1 cellular context compared by ENCODE assay signal in the genomic region with DNA sequence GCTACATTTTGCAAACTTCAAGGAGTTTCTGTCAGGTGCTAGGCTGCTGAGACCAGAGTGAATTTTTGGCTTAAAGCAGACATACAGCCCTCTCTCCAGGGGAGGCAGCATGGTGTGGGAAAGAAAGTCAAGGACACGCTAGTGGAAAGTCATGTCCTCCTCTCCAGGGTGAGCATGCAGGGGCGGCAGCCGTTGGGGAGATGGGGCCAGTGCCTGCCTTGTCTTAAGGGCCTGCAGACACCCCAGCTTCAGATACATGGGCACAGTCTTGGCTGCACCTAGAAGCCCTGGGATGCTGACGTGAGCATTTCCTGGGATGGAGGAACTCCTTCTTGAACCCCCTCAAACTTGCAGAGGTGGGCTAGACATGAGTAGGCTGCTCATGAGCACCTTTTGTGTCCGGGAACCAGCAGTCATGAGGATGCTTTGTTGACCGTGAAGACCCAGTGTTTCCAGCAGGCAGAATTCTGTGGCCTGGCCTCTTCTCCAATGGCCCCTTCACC.
TF ChIP-seq lines count a peak whose summit lies in the region.

No MANE protein-coding gene starts in this region.

TF ChIP-seq in H1, 55 proteins besides CTCF, POLR2A, EP300 and RAD21 (continued from another document):
- no peak for TF ChIP-seq JUN (IDR thresholded peaks at IDR 0.05; ENCODE audit: low read depth, low read length)
TF ChIP-seq in H1: peak in this region for 0.
